In genomic region chr7:106285801-106286492, GRCh38 we compare ENCODE assay signal across 8 cellular contexts. TPM values are rescaled to one million over a fixed set of nuclear protein-coding genes. Genes with fewer than 3 reads are reported as not detected.
DNase-seq lines count a peak whose midpoint lies in the region; ATAC-seq lines count a peak whose summit lies in the region.

No MANE protein-coding gene starts in this region.

- H3K27me3 Mint-ChIP-seq in activated naive CD8-positive, alpha-beta T cell: no peaks in the 10 kb centered on the region
- peaks cover 9 to 15% (median 12%) of the 10 kb centered on the region in 3 donors for H3K27me3 Mint-ChIP-seq in immature natural killer cell (ENCODE audit: low read depth in 3 of 3)

- in situ Hi-C loops in KBM-7 (cut with MboI; ENCODE audit: low pct_unique_long_range_greater_than_20kb, low sequenced_read_pairs): no loop called here

- H3K27ac Mint-ChIP-seq in activated naive CD8-positive, alpha-beta T cell: peak overlapping the region; percentile 98
- H3K27ac Mint-ChIP-seq in immature natural killer cell: peak overlapping the region; percentile 94 to 98 (median 96)

- ATAC-seq in GM18870 (IDR thresholded peaks at IDR 0.05; ENCODE audit: unreplicated experiment) (peak; percentile 50), HG03565 (IDR thresholded peaks at IDR 0.05; ENCODE audit: unreplicated experiment) (peak; percentile 33)

- peak overlapping the region; percentile 90 for H3K4me3 Mint-ChIP-seq in activated naive CD8-positive, alpha-beta T cell
- peak overlapping the region; percentile 92 to 97 (median 94) for H3K4me3 Mint-ChIP-seq in immature natural killer cell

- peaks cover 21% of the 10 kb centered on the region for H3K36me3 Mint-ChIP-seq in activated naive CD8-positive, alpha-beta T cell
- no peaks in the 10 kb centered on the region for H3K36me3 Mint-ChIP-seq in immature natural killer cell

- H3K4me1 Mint-ChIP-seq in activated naive CD8-positive, alpha-beta T cell (ENCODE audit: low read depth): peaks cover 35% of the 10 kb centered on the region
- H3K4me1 Mint-ChIP-seq in immature natural killer cell: peaks cover 14 to 19% of the 10 kb centered on the region in 2 donors

- H3K9me3 Mint-ChIP-seq in activated naive CD8-positive, alpha-beta T cell (ENCODE audit: low read depth): peaks cover 4% of the 10 kb centered on the region
- H3K9me3 Mint-ChIP-seq in immature natural killer cell: no peaks in the 10 kb centered on the region

- DNase-seq in A172 (ENCODE audit: low spot score): peak; percentile 11
- DNase-seq in immature natural killer cell: peak in 1 of 3 donors; percentile 13
- DNase-seq in stimulated activated CD8-positive, alpha-beta memory T cell treated with anti-CD3 and anti-CD28 coated beads, Interleukin-12 subunit alpha, Interleukin-12 subunit beta, amount 100 ng/mL, for 24 hours (ENCODE audit: extremely low read depth): peak; percentile 10
- DNase-seq in KBM-7: no peak
- DNase-seq in islet precursor cell: no peak

RNA-seq across cellular contexts. Expression of gene NAMPT, which starts 1.2 kb away (rescaled TPM):
- 54.9 and 68.3 TPM in 2 replicates for total RNA-seq in A172 (2014; rRNA removed; shearing (Covaris generic))
- polyA plus RNA-seq in immature natural killer cell: 10 to 100 TPM; 12.7 to 14.0 (median 13.1) TPM

Comparison
In these comparisons a context has a peak if more than half of its experiments do, and no peak if none do; other contexts are left out.
1. DNase-seq: peak in A172 (single experiment) and stimulated activated CD8-positive, alpha-beta memory T cell treated with anti-CD3 and anti-CD28 coated beads, Interleukin-12 subunit alpha, Interleukin-12 subunit beta, amount 100 ng/mL, for 24 hours (single experiment); none in KBM-7 (single experiment) and islet precursor cell (single experiment).